ENCODE assay signal across 14 cellular contexts in the genomic region with DNA sequence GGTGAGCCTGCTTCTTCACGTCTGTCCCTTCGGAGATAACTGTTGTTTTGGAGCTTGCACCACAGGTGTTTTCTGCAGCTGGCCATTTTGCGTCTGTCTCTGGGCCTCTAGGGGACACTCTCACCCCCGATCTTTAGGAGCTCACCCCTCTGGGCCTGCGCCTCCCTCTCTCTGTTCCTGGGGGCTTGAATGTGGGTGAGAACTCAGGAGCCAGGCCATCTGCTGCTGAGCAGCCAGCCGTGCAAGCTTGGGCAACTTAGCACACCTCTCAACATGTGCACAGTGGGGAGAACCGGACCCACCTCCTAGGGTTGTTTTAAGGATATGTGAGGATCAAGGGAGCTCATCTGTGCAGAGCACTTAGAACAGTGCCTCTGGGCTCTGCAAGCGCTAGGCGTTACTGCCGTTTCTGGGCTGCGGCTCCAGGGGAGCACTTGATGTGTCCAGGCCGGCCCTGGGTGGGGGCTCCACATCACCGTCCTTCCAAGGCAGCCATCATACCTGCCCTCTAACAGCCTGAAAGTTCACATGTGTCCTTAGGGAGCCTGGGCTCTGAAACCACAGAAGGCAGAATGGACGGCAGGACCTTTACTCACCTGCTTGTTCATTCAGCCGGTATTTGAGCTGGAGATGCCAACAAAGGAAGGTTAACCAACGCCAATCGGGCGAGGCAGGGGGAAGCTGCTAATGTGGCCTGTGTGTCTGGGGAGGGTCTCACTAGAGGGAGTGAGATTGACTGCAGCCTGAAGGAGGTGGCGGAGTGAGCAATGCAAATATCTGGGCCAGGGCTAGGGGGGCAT.
DNase-seq lines count a peak whose midpoint lies in the region; ATAC-seq and TF ChIP-seq lines count a peak whose summit lies in the region.
"Had no signal": no experiment of that assay in that cellular context is flagged by ENCODE, and none has a peak within 500 bp of the region (broad histone marks: within the 10 kb centered on the region; RNA-seq: fewer than 3 reads in every experiment).

No MANE protein-coding gene starts in this region.

- H3F3A ChIP-seq in SK-N-SH (replicated peaks; ENCODE audit: insufficient read depth) (peaks cover 40% of the 10 kb centered on the region), PC-9 (ENCODE audit: insufficient read depth, low read depth) (no peaks in the 10 kb centered on the region), smooth muscle cell (ENCODE audit: low read depth) (peaks cover 21% of the 10 kb centered on the region)

- H3K4me1 ChIP-seq in SK-N-SH (ENCODE audit: control insufficient read depth in 1 of 2, insufficient read depth in 2 of 2, low read depth in 1 of 2, low read length in 1 of 2) (peaks cover 0 to 19% of the 10 kb centered on the region in 2 experiments; a peak in 1 of 4 replicates), PC-9 (replicated peaks; ENCODE audit: insufficient read depth) (peaks cover 14% of the 10 kb centered on the region), esophagus (ENCODE audit: control insufficient read depth in 2 of 2, insufficient read depth in 2 of 2, low read length in 1 of 2) (peaks cover 0 to 27% of the 10 kb centered on the region in 2 donors), smooth muscle cell (ENCODE audit: low read depth) (no peaks in the 10 kb centered on the region)
- H3K4me1 ChIP-seq: adrenal gland had no signal

- TF ChIP-seq RAD21 in SK-N-SH (IDR thresholded peaks at IDR 0.05; ENCODE audit: low read length), result no peak

- H3K79me2 ChIP-seq in SK-N-SH (ENCODE audit: insufficient read depth) (no peaks in the 10 kb centered on the region), PC-9 (ENCODE audit: low read depth) (no peaks in the 10 kb centered on the region), smooth muscle cell (ENCODE audit: low read depth) (no peaks in the 10 kb centered on the region)

- CTCF ChIA-PET in SK-N-SH (lab: Yijun Ruan, JAX), result interaction anchor here (0.6 to 7.2 kb wide), 21 partner anchors 7 to 918 kb away, joined by 3 to 67 read pairs (median 3); no protein-coding TSS in a partner anchor
- CTCF ChIA-PET in PC-9 (lab: Charles Lee), result interaction anchor here (0.6 kb wide), 1 partner anchor 713 kb away, joined by 3 read pairs; no protein-coding TSS in a partner anchor

- 91% methylated on average over 19 of the region's 19 CpGs for WGBS in SK-N-SH (ENCODE audit: low lambda C conversion rate)
- 52 to 62% methylated on average over 19 of the region's 19 CpGs for WGBS in esophagus, 2 donors
- 91% methylated on average over 19 of the region's 19 CpGs for WGBS in smooth muscle cell (ENCODE audit: low lambda C conversion rate)

- no peaks in the 10 kb centered on the region for H3K9me2 ChIP-seq in SK-N-SH
- H3K9me2 ChIP-seq in PC-9 (ENCODE audit: insufficient read depth), result no peaks in the 10 kb centered on the region

- BruUV-seq in PC-9 (replicated peaks; lab: Mats Ljungman, UMichigan), result no TSS peak

- peaks cover 32 to 34% of the 10 kb centered on the region in 2 experiments for H3K36me3 ChIP-seq in SK-N-SH (replicated peaks in 1 of 2; ENCODE audit: control insufficient read depth in 1 of 2, insufficient read depth in 2 of 2, low read length in 1 of 2)
- H3K36me3 ChIP-seq in PC-9 (ENCODE audit: low read depth), result no peaks in the 10 kb centered on the region
- H3K36me3 ChIP-seq in esophagus (ENCODE audit: control insufficient read depth in 2 of 2, insufficient read depth in 2 of 2, low read length in 1 of 2), result peaks cover 0 to 12% of the 10 kb centered on the region in 2 donors
- H3K36me3 ChIP-seq in smooth muscle cell (ENCODE audit: low read depth), result no peaks in the 10 kb centered on the region
- H3K36me3 ChIP-seq: adrenal gland had no signal

- H3K9ac ChIP-seq in SK-N-SH (no peak overlapping the region), smooth muscle cell (ENCODE audit: low read depth) (no peak overlapping the region)

- no peak overlapping the region for H3K4me3 ChIP-seq in SK-N-SH (ENCODE audit: low read depth in 2 of 2, low read length in 1 of 2)
- no peak overlapping the region for H3K4me3 ChIP-seq in PC-9
- no peak overlapping the region for H3K4me3 ChIP-seq in esophagus (ENCODE audit: low read depth in 1 of 2, low read length in 2 of 2)
- H3K4me3 ChIP-seq in smooth muscle cell, result no peak overlapping the region
- H3K4me3 ChIP-seq in foreskin fibroblast (ENCODE audit: low read depth in 1 of 2, low read length in 2 of 2), result no peak overlapping the region
- H3K4me3 ChIP-seq: adrenal gland, upper lobe of left lung had no signal

- H4K20me1 ChIP-seq in SK-N-SH (ENCODE audit: insufficient read depth) (no peaks in the 10 kb centered on the region), PC-9 (ENCODE audit: insufficient read depth) (no peaks in the 10 kb centered on the region), smooth muscle cell (ENCODE audit: low read depth) (peaks cover 13% of the 10 kb centered on the region)

- H3K27ac ChIP-seq in SK-N-SH (ENCODE audit: low read depth in 2 of 2, low read length in 1 of 2), result no peak overlapping the region
- no peak overlapping the region for H3K27ac ChIP-seq in PC-9
- H3K27ac ChIP-seq in esophagus (ENCODE audit: low read depth in 2 of 2, low read length in 1 of 2), result peak overlapping the region; percentile 39 to 56
- H3K27ac ChIP-seq in smooth muscle cell (ENCODE audit: low read depth), result peak overlapping the region; percentile 11

- TF ChIP-seq CTCF in SK-N-SH (IDR thresholded peaks at IDR 0.05) (no peak), PC-9 (conservative IDR thresholded peaks at IDR 0.05) (no peak), smooth muscle cell (IDR thresholded peaks at IDR 0.05; ENCODE audit: borderline replicate concordance, insufficient read depth, poor library complexity, severe bottlenecking) (no peak), foreskin fibroblast (IDR thresholded peaks at IDR 0.05; ENCODE audit: low read depth, low read length) (no peak)

- no peak overlapping the region for H2AFZ ChIP-seq in SK-N-SH (ENCODE audit: low read depth)
- no peak overlapping the region for H2AFZ ChIP-seq in PC-9
- no peak overlapping the region for H2AFZ ChIP-seq in smooth muscle cell (ENCODE audit: low read depth)

- POLR2A ChIA-PET in SK-N-SH (lab: Yijun Ruan, JAX), result no interaction called here
- POLR2A ChIA-PET in PC-9 (lab: Charles Lee; ENCODE audit: unreplicated experiment), result no interaction called here

- H3K9me3 ChIP-seq in SK-N-SH (no peaks in the 10 kb centered on the region), PC-9 (ENCODE audit: insufficient read depth, low read depth) (no peaks in the 10 kb centered on the region), esophagus (ENCODE audit: control insufficient read depth in 2 of 2, insufficient read depth in 1 of 2, low read depth in 1 of 2, low read length in 1 of 2) (no peaks in the 10 kb centered on the region), smooth muscle cell (replicated peaks; ENCODE audit: low read depth) (no peaks in the 10 kb centered on the region)
- H3K9me3 ChIP-seq: adrenal gland, upper lobe of left lung had no signal

- no peak for TF ChIP-seq EP300 in SK-N-SH (IDR thresholded peaks at IDR 0.05; ENCODE audit: borderline replicate concordance in 1 of 2, low read depth in 1 of 2, low read length in 1 of 2)

- no peak for ATAC-seq in SK-N-SH treated with all-trans-retinoic acid at 6 μM for 48 hours
- ATAC-seq in GM19035 (IDR thresholded peaks at IDR 0.05; ENCODE audit: unreplicated experiment), result no peak

- H3K4me2 ChIP-seq in SK-N-SH (no peak overlapping the region), PC-9 (peak overlapping the region; percentile 23; the same call in 1 of the 2 replicates), smooth muscle cell (no peak overlapping the region)

- DNase-seq in SK-N-SH (no peak), PC-9 (peak in 1 of 2 experiments; percentile 19), smooth muscle cell (lab: John Stamatoyannopoulos, UW; ENCODE audit: unreplicated experiment) (no peak), foreskin fibroblast (no peak), NCI-H2081 (lab: John Stamatoyannopoulos, UW) (no peak)
- DNase-seq: CD4-positive, alpha-beta memory T cell; midbrain; NCI-H345; occipital lobe; upper lobe of left lung had no signal

- intact Hi-C loops in PC-9 (cut with micrococcal nuclease; ENCODE audit: unreplicated experiment), result no loop called here

- H3K27me3 ChIP-seq in SK-N-SH (ENCODE audit: insufficient read depth) (no peaks in the 10 kb centered on the region), PC-9 (ENCODE audit: insufficient read depth, low read depth) (no peaks in the 10 kb centered on the region), esophagus (ENCODE audit: control insufficient read depth in 1 of 2, insufficient read depth in 2 of 2, low read length in 2 of 2) (no peaks in the 10 kb centered on the region), smooth muscle cell (ENCODE audit: low read depth) (no peaks in the 10 kb centered on the region)
- H3K27me3 ChIP-seq: adrenal gland, upper lobe of left lung had no signal

TF ChIP-seq in SK-N-SH, 30 proteins besides CTCF, POLR2A, EP300 and RAD21:
- TF ChIP-seq POLR2AphosphoS5 (IDR thresholded peaks at IDR 0.05; ENCODE audit: low read depth, low read length) (peak; percentile 36; the same call in 1 of the 2 replicates), YY1 (IDR thresholded peaks at IDR 0.05; ENCODE audit: low read depth) (no peak)
TF ChIP-seq in SK-N-SH: peak in this region for 1.

TF ChIP-seq in SK-N-SH treated with all-trans-retinoic acid at 6 μM for 48 hours, 23 proteins besides CTCF, POLR2A, EP300 and RAD21 (continues in another document):
- TF ChIP-seq OSR1 (CRISPR knock-in tag; IDR thresholded peaks at IDR 0.05) (no peak), ZFP3 (CRISPR knock-in tag; IDR thresholded peaks at IDR 0.05) (no peak), TOX (CRISPR knock-in tag; IDR thresholded peaks at IDR 0.05; ENCODE audit: borderline replicate concordance) (no peak)
- TF ChIP-seq, protein P1, sequence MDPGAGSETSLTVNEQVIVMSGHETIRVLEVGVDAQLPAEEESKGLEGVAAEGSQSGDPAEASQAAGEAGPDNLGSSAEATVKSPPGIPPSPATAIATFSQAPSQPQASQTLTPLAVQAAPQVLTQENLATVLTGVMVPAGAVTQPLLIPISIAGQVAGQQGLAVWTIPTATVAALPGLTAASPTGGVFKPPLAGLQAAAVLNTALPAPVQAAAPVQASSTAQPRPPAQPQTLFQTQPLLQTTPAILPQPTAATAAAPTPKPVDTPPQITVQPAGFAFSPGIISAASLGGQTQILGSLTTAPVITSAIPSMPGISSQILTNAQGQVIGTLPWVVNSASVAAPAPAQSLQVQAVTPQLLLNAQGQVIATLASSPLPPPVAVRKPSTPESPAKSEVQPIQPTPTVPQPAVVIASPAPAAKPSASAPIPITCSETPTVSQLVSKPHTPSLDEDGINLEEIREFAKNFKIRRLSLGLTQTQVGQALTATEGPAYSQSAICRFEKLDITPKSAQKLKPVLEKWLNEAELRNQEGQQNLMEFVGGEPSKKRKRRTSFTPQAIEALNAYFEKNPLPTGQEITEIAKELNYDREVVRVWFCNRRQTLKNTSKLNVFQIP (CRISPR knock-in tag; IDR thresholded peaks at IDR 0.05; ENCODE audit: borderline replicate concordance, low read depth), result no peak

Comparison
In these comparisons a context has a peak if more than half of its experiments do, and no peak if none do; other contexts are left out.
1. H3K27ac ChIP-seq: peak in esophagus (2 of 2) and smooth muscle cell (single experiment); none in SK-N-SH (0 of 2) and PC-9 (single experiment).